ENCODE assay signal across 26 cellular contexts in genomic region chr16:11248133-11248532, GRCh38. TPM values are rescaled to one million over a fixed set of nuclear protein-coding genes. Genes with fewer than 3 reads are reported as not detected.
DNase-seq lines count a peak whose midpoint lies in the region; ATAC-seq and TF ChIP-seq lines count a peak whose summit lies in the region.
"Had no signal": no experiment of that assay in that cellular context is flagged by ENCODE, and none has a peak within 500 bp of the region (broad histone marks: within the 10 kb centered on the region; RNA-seq: fewer than 3 reads in every experiment).

No MANE protein-coding gene starts in this region.

- H3K27ac ChIP-seq in dorsolateral prefrontal cortex, result no peak overlapping the region
- H3K27ac ChIP-seq: breast epithelium, coronary artery, SJSA1, tibial artery had no signal

- peak overlapping the region; percentile 28 for H3K27ac Mint-ChIP-seq in stimulated activated naive CD8-positive, alpha-beta T cell treated with anti-CD3 and anti-CD28 coated beads, Interleukin-15, Interleukin-2, amounts not matched to agents 100 ng/mL and 50 ng/mL, for 24 hours
- H3K27ac Mint-ChIP-seq in activated T-helper 17 cell treated with anti-CD3 and anti-CD28 coated beads, Interleukin-2, amount 50 U/mL, for 72 hours, result peak overlapping the region; percentile 86
- H3K27ac Mint-ChIP-seq in stimulated activated naive B cell treated with anti-CD40 and anti-IgM and Interleukin-4, amounts not matched to agents 10 μg/mL and 1 μg/mL and 100 μg/mL, for 72 hours, result peak overlapping the region; percentile 94
- H3K27ac Mint-ChIP-seq: naive B cell; stimulated activated naive CD8-positive, alpha-beta T cell treated with anti-CD3 and anti-CD28 coated beads, Interleukin-15, amount 100 ng/mL, for 72 hours had no signal

- peaks cover 27% of the 10 kb centered on the region for H3K36me3 Mint-ChIP-seq in stimulated activated naive CD8-positive, alpha-beta T cell treated with anti-CD3 and anti-CD28 coated beads, Interleukin-15, Interleukin-2, amounts not matched to agents 100 ng/mL and 50 ng/mL, for 24 hours (ENCODE audit: low read depth)
- H3K36me3 Mint-ChIP-seq in activated T-helper 17 cell treated with anti-CD3 and anti-CD28 coated beads, Interleukin-2, amount 50 U/mL, for 72 hours (ENCODE audit: low read depth), result peaks cover 27% of the 10 kb centered on the region
- peaks cover 25 to 45% of the 10 kb centered on the region in 2 donors for H3K36me3 Mint-ChIP-seq in stimulated activated naive B cell treated with anti-CD40 and anti-IgM and Interleukin-4, amounts not matched to agents 10 μg/mL and 1 μg/mL and 100 μg/mL, for 72 hours

- H3K4me3 Mint-ChIP-seq in stimulated activated naive CD8-positive, alpha-beta T cell treated with anti-CD3 and anti-CD28 coated beads, Interleukin-15, Interleukin-2, amounts not matched to agents 100 ng/mL and 50 ng/mL, for 24 hours, result no peak overlapping the region
- peak overlapping the region; percentile 62 for H3K4me3 Mint-ChIP-seq in activated T-helper 17 cell treated with anti-CD3 and anti-CD28 coated beads, Interleukin-2, amount 50 U/mL, for 72 hours
- H3K4me3 Mint-ChIP-seq in stimulated activated naive B cell treated with anti-CD40 and anti-IgM and Interleukin-4, amounts not matched to agents 10 μg/mL and 1 μg/mL and 100 μg/mL, for 72 hours, result no peak overlapping the region
- H3K4me3 Mint-ChIP-seq: CD14-positive monocyte, naive B cell had no signal

- TF ChIP-seq CTCF in dorsolateral prefrontal cortex (IDR thresholded peaks at IDR 0.05 in 54 of 56, conservative IDR thresholded peaks at IDR 0.05 in 2 of 56; ENCODE audit: low read depth in 1 of 56, partially characterized antibody in 56 of 56), result no peak

- no peaks in the 10 kb centered on the region for H3K27me3 Mint-ChIP-seq in stimulated activated naive CD8-positive, alpha-beta T cell treated with anti-CD3 and anti-CD28 coated beads, Interleukin-15, Interleukin-2, amounts not matched to agents 100 ng/mL and 50 ng/mL, for 24 hours
- H3K27me3 Mint-ChIP-seq in activated T-helper 17 cell treated with anti-CD3 and anti-CD28 coated beads, Interleukin-2, amount 50 U/mL, for 72 hours, result no peaks in the 10 kb centered on the region
- H3K27me3 Mint-ChIP-seq in stimulated activated naive B cell treated with anti-CD40 and anti-IgM and Interleukin-4, amounts not matched to agents 10 μg/mL and 1 μg/mL and 100 μg/mL, for 72 hours, result no peaks in the 10 kb centered on the region
- H3K27me3 Mint-ChIP-seq: naive B cell; stimulated activated naive CD8-positive, alpha-beta T cell treated with anti-CD3 and anti-CD28 coated beads, Interleukin-15, amount 100 ng/mL, for 72 hours had no signal

- peaks cover 0 to 3% (median 0%) of the 10 kb centered on the region in 45 donors for H3K27me3 ChIP-seq in dorsolateral prefrontal cortex
- H3K27me3 ChIP-seq: breast epithelium, SJSA1, tibial artery had no signal

- no peak for ATAC-seq in stimulated activated naive CD8-positive, alpha-beta T cell treated with anti-CD3 and anti-CD28 coated beads, Interleukin-15, Interleukin-2, amounts not matched to agents 100 U/mL and 50 U/mL, for 24 hours
- peak; percentile 8 for ATAC-seq in activated T-helper 17 cell treated with anti-CD3 and anti-CD28 coated beads, Interleukin-2, amount 50 U/mL, for 72 hours (replicated peaks)
- ATAC-seq in stimulated activated naive B cell treated with anti-CD40 and anti-IgM and Interleukin-4, amounts not matched to agents 10 μg/mL and 1 μg/mL and 100 μg/mL, for 72 hours (replicated peaks), result peak in 1 of 2 donors; percentile 13
- ATAC-seq: Panc1; stimulated activated naive CD8-positive, alpha-beta T cell treated with anti-CD3 and anti-CD28 coated beads, Interleukin-15, amount 100 ng/mL, for 72 hours had no signal

- H3K4me1 Mint-ChIP-seq in stimulated activated naive CD8-positive, alpha-beta T cell treated with anti-CD3 and anti-CD28 coated beads, Interleukin-15, Interleukin-2, amounts not matched to agents 100 ng/mL and 50 ng/mL, for 24 hours (ENCODE audit: low read depth), result peaks cover 68% of the 10 kb centered on the region
- peaks cover 30% of the 10 kb centered on the region for H3K4me1 Mint-ChIP-seq in activated T-helper 17 cell treated with anti-CD3 and anti-CD28 coated beads, Interleukin-2, amount 50 U/mL, for 72 hours
- peaks cover 44 to 57% of the 10 kb centered on the region in 2 donors for H3K4me1 Mint-ChIP-seq in stimulated activated naive B cell treated with anti-CD40 and anti-IgM and Interleukin-4, amounts not matched to agents 10 μg/mL and 1 μg/mL and 100 μg/mL, for 72 hours

- DNase-seq in activated CD4-positive, alpha-beta T cell treated with anti-CD3 and anti-CD28 coated beads for 48 hours, result peak; percentile 64
- DNase-seq in activated CD4-positive, alpha-beta T cell treated with anti-CD3 and anti-CD28 coated beads for 4 hours, result no peak
- no peak for DNase-seq in stimulated activated naive CD8-positive, alpha-beta T cell treated with anti-CD3 and anti-CD28 coated beads, Interleukin-15, Interleukin-2, amounts not matched to agents 100 U/mL and 50 U/mL, for 24 hours
- DNase-seq in stimulated activated naive B cell treated with anti-CD40 and anti-IgM and Interleukin-4, amounts not matched to agents 10 μg/mL and 1 μg/mL and 100 μg/mL, for 72 hours, result peak; percentile 36
- no peak for DNase-seq in hepatic stellate cell (ENCODE audit: low spot score)
- no peak for DNase-seq in dorsolateral prefrontal cortex
- DNase-seq: amniotic stem cell; naive B cell; NCI-H146; NK-92 treated with Interleukin-12 subunit alpha and Interleukin-12 subunit beta, amount 100 ng/mL, for 24 hours; small intestine; stimulated activated naive CD8-positive, alpha-beta T cell treated with anti-CD3 and anti-CD28 coated beads, Interleukin-15, amount 100 ng/mL, for 72 hours; T-helper 1 cell; tibial artery had no signal

- H3K4me3 ChIP-seq in dorsolateral prefrontal cortex, result no peak overlapping the region
- H3K4me3 ChIP-seq: breast epithelium, coronary artery, HAP-1, SJSA1, tibial artery had no signal

- no peaks in the 10 kb centered on the region for H3K9me3 Mint-ChIP-seq in stimulated activated naive CD8-positive, alpha-beta T cell treated with anti-CD3 and anti-CD28 coated beads, Interleukin-15, Interleukin-2, amounts not matched to agents 100 ng/mL and 50 ng/mL, for 24 hours
- no peaks in the 10 kb centered on the region for H3K9me3 Mint-ChIP-seq in activated T-helper 17 cell treated with anti-CD3 and anti-CD28 coated beads, Interleukin-2, amount 50 U/mL, for 72 hours
- H3K9me3 Mint-ChIP-seq in stimulated activated naive B cell treated with anti-CD40 and anti-IgM and Interleukin-4, amounts not matched to agents 10 μg/mL and 1 μg/mL and 100 μg/mL, for 72 hours, result peaks cover 0 to 4% of the 10 kb centered on the region in 2 donors
- H3K9me3 Mint-ChIP-seq: naive B cell; stimulated activated naive CD8-positive, alpha-beta T cell treated with anti-CD3 and anti-CD28 coated beads, Interleukin-15, amount 100 ng/mL, for 72 hours had no signal

- intact Hi-C loops in dorsolateral prefrontal cortex (cut with DNase I), result no loop called here

RNA-seq across cellular contexts. Expression of gene SOCS1, which starts 7.9 kb away (rescaled TPM):
- total RNA-seq in activated T-helper 17 cell treated with anti-CD3 and anti-CD28 coated beads, Interleukin-2, amount 50 U/mL, for 72 hours, result 100 to 1,000 TPM in 1 of 2 donors, 10 to 100 TPM in 1; 89.7 to 124 TPM
- total RNA-seq in dorsolateral prefrontal cortex, result 1 to 10 TPM in 25 of 120 experiments, under 1 TPM in 63, not detected in 32; 0.28 to 3.7 (median 0.76) TPM

RNA-seq across cellular contexts. Expression of gene TNP2, which starts 21.0 kb away (rescaled TPM):
- not detected for total RNA-seq in activated T-helper 17 cell treated with anti-CD3 and anti-CD28 coated beads, Interleukin-2, amount 50 U/mL, for 72 hours
- not detected for total RNA-seq in dorsolateral prefrontal cortex
- total RNA-seq: breast epithelium, G401, mesenteric fat pad, osteoblast, renal cortical epithelial cell, SJSA1 had no signal

RNA-seq across cellular contexts. Expression of gene PRM3, which starts 25.3 kb away (rescaled TPM):
- not detected for total RNA-seq in activated T-helper 17 cell treated with anti-CD3 and anti-CD28 coated beads, Interleukin-2, amount 50 U/mL, for 72 hours
- not detected for total RNA-seq in dorsolateral prefrontal cortex
- total RNA-seq: breast epithelium, G401, mesenteric fat pad, osteoblast, renal cortical epithelial cell, SJSA1 had no signal

RNA-seq across cellular contexts. Expression of gene PRM2, which starts 28.1 kb away (rescaled TPM):
- not detected for total RNA-seq in activated T-helper 17 cell treated with anti-CD3 and anti-CD28 coated beads, Interleukin-2, amount 50 U/mL, for 72 hours
- not detected for total RNA-seq in dorsolateral prefrontal cortex
- total RNA-seq: breast epithelium, G401, mesenteric fat pad, osteoblast, renal cortical epithelial cell, SJSA1 had no signal

RNA-seq across cellular contexts. Expression of gene PRM1, which starts 33.0 kb away (rescaled TPM):
- total RNA-seq in activated T-helper 17 cell treated with anti-CD3 and anti-CD28 coated beads, Interleukin-2, amount 50 U/mL, for 72 hours, result not detected
- total RNA-seq in dorsolateral prefrontal cortex, result not detected
- total RNA-seq: breast epithelium, G401, mesenteric fat pad, osteoblast, renal cortical epithelial cell, SJSA1 had no signal

Comparison
In these comparisons a context has a peak if more than half of its experiments do, and no peak if none do; other contexts are left out.
1. DNase-seq: peak in activated CD4-positive, alpha-beta T cell treated with anti-CD3 and anti-CD28 coated beads for 48 hours (single experiment) and stimulated activated naive B cell treated with anti-CD40 and anti-IgM and Interleukin-4, amounts not matched to agents 10 μg/mL and 1 μg/mL and 100 μg/mL, for 72 hours (single experiment); none in activated CD4-positive, alpha-beta T cell treated with anti-CD3 and anti-CD28 coated beads for 4 hours (0 of 2), stimulated activated naive CD8-positive, alpha-beta T cell treated with anti-CD3 and anti-CD28 coated beads, Interleukin-15, Interleukin-2, amounts not matched to agents 100 U/mL and 50 U/mL, for 24 hours (single experiment), hepatic stellate cell (single experiment) and dorsolateral prefrontal cortex (0 of 10).
2. H3K27ac Mint-ChIP-seq: peak in every context shown above with its lines; median percentile 94 in stimulated activated naive B cell treated with anti-CD40 and anti-IgM and Interleukin-4, amounts not matched to agents 10 μg/mL and 1 μg/mL and 100 μg/mL, for 72 hours; 86 in activated T-helper 17 cell treated with anti-CD3 and anti-CD28 coated beads, Interleukin-2, amount 50 U/mL, for 72 hours; 28 in stimulated activated naive CD8-positive, alpha-beta T cell treated with anti-CD3 and anti-CD28 coated beads, Interleukin-15, Interleukin-2, amounts not matched to agents 100 ng/mL and 50 ng/mL, for 24 hours.
3. RNA of gene SOCS1, which starts 7.9 kb away (total RNA-seq): 89.7 to 124 TPM in activated T-helper 17 cell treated with anti-CD3 and anti-CD28 coated beads, Interleukin-2, amount 50 U/mL, for 72 hours; 0.28 to 3.7 TPM in dorsolateral prefrontal cortex; every median in the first group is over 10 times any median in the second.